In genomic region chr4:6783111-6783981, GRCh38 we compare ENCODE assay signal across 8 cellular contexts. TPM values are rescaled to one million over a fixed set of nuclear protein-coding genes. Genes with fewer than 3 reads are reported as not detected.
DNase-seq lines count a peak whose midpoint lies in the region; ATAC-seq, FAIRE-seq and TF ChIP-seq lines count a peak whose summit lies in the region.

No MANE protein-coding gene starts in this region.

- H3K36me3 ChIP-seq in right atrium auricular region, result no peaks in the 10 kb centered on the region

- H3K36me3 Mint-ChIP-seq in T-helper 17 cell (ENCODE audit: low read depth), result peaks cover 6% of the 10 kb centered on the region

- H3K27ac Mint-ChIP-seq in T-helper 17 cell, result peak overlapping the region; percentile 45

- TF ChIP-seq CTCF in GM13977 (IDR thresholded peaks at IDR 0.05; ENCODE audit: extremely low read depth, insufficient read depth, missing control alignments) (peak; percentile 37), right atrium auricular region (IDR thresholded peaks at IDR 0.05) (peak in 1 of 2 donors; percentile 57)

- no peaks in the 10 kb centered on the region for H3K27me3 Mint-ChIP-seq in T-helper 17 cell

- in situ Hi-C loops in GM13977 (cut with MboI; ENCODE audit: low pct_unique_long_range_greater_than_20kb, low sequenced_read_pairs, unreplicated experiment), result no loop called here

- peaks cover 0 to 49% of the 10 kb centered on the region in 2 donors for H3K4me1 ChIP-seq in right atrium auricular region

- FAIRE-seq in urothelium cell line (lab: Jason Lieb, UNC), result peak; percentile 63

- ATAC-seq in HG02678 (IDR thresholded peaks at IDR 0.05; ENCODE audit: unreplicated experiment), result peak; percentile 71
- ATAC-seq in T-helper 17 cell, result peak; percentile 80

- peak overlapping the region; percentile 88 for H3K4me3 Mint-ChIP-seq in T-helper 17 cell

- H3K4me1 Mint-ChIP-seq in T-helper 17 cell, result peaks cover 38% of the 10 kb centered on the region

- H3K27ac ChIP-seq in angular gyrus (ENCODE audit: low read depth, low read length), result peak overlapping the region; percentile 94
- H3K27ac ChIP-seq in right atrium auricular region, result peak overlapping the region; percentile 96 to 99

- H3K27me3 ChIP-seq in right atrium auricular region, result no peaks in the 10 kb centered on the region

- H3K9me3 ChIP-seq in T-helper 17 cell (ENCODE audit: control insufficient read depth, low read length, poor library complexity, severe bottlenecking) (no peaks in the 10 kb centered on the region), right atrium auricular region (no peaks in the 10 kb centered on the region)

- DNase-seq in GM13977 (ENCODE audit: low spot score), result peak; percentile 97
- peak; percentile 55 for DNase-seq in NCI-H128 (lab: John Stamatoyannopoulos, UW; ENCODE audit: unreplicated experiment)
- DNase-seq in T-helper 17 cell, result peak; percentile 81 to 88 (median 87)
- peak; percentile 90 for DNase-seq in right atrium auricular region (ENCODE audit: low spot score)
- DNase-seq in pulmonary artery endothelial cell (ENCODE audit: low read depth, low spot score), result peak; percentile 35
- peak; percentile 91 for DNase-seq in urothelium cell line (ENCODE audit: low spot score)

- H3K4me3 ChIP-seq in right atrium auricular region, result peak overlapping the region; percentile 96 to 99

RNA-seq across cellular contexts. Expression of gene KIAA0232, which starts 0.8 kb away (rescaled TPM):
- total RNA-seq in T-helper 17 cell, result 10 to 100 TPM; 16.1 to 16.7 TPM
- 10 to 100 TPM; 47.5 to 69.4 TPM for total RNA-seq in right atrium auricular region
- 17.5 and 18.8 TPM in 2 replicates for total RNA-seq in pulmonary artery endothelial cell

Comparison
In these comparisons a context has a peak if more than half of its experiments do, and no peak if none do; other contexts are left out.
1. Peak in every context shown above with its lines: DNase-seq, ATAC-seq, H3K4me3 ChIP-seq and H3K27ac ChIP-seq.
2. DNase-seq: peak in every context shown above with its lines; median percentile 97 in GM13977; 91 in urothelium cell line; 90 in right atrium auricular region; 87 in T-helper 17 cell; 55 in NCI-H128; 35 in pulmonary artery endothelial cell.